Comparison of ENCODE assay signal across 8 cellular contexts in genomic region chr7:149027055-149027454, GRCh38. TPM values are rescaled to one million over a fixed set of nuclear protein-coding genes. Genes with fewer than 3 reads are reported as not detected.
DNase-seq lines count a peak whose midpoint lies in the region; ATAC-seq, FAIRE-seq and TF ChIP-seq lines count a peak whose summit lies in the region.

No MANE protein-coding gene starts in this region.

- H3K4me3 ChIP-seq in ACC112 (ENCODE audit: low read depth, low read length) (peak overlapping the region; percentile 94), HEK293 (ENCODE audit: low read depth, low read length) (peak overlapping the region; percentile 94), GM12878 (peak overlapping the region; percentile 76), mucosa of rectum (ENCODE audit: low read length in 2 of 2) (peak overlapping the region; percentile 82 to 88)

- H2AFZ ChIP-seq in ACC112 (ENCODE audit: low read length, unreplicated experiment): peak overlapping the region; percentile 15
- peak overlapping the region; percentile 26 for H2AFZ ChIP-seq in GM12878 (ENCODE audit: control insufficient read depth, low read depth, low read length)

- POLR2A ChIA-PET in HEK293 (lab: Yijun Ruan, JAX): interaction anchor here (0.6 to 2.8 kb wide), 3 partner anchors 38 to 140 kb away, joined by 4 to 17 read pairs (median 4); no protein-coding TSS in a partner anchor
- POLR2A ChIA-PET in GM12878 (lab: Charles Lee): interaction anchor here (0.6 to 1.8 kb wide), 5 partner anchors 20 to 85 kb away, joined by 3 to 12 read pairs (median 5); no protein-coding TSS in a partner anchor

- H3K4me1 ChIP-seq in ACC112 (ENCODE audit: control insufficient read depth, insufficient read depth, low read length, unreplicated experiment) (peaks cover 12% of the 10 kb centered on the region), HEK293 (ENCODE audit: control insufficient read depth, insufficient read depth, low read length) (no peaks in the 10 kb centered on the region), GM12878 (ENCODE audit: control insufficient read depth, insufficient read depth, low read length) (no peaks in the 10 kb centered on the region), mucosa of rectum (ENCODE audit: control insufficient read depth in 2 of 2, insufficient read depth in 2 of 2, low read length in 2 of 2) (peaks cover 10 to 15% of the 10 kb centered on the region in 2 donors)

- CTCF ChIA-PET in HEK293 (lab: Yijun Ruan, JAX): interaction anchor here (0.6 to 1.7 kb wide), 2 partner anchors 38 to 300 kb away, joined by 4 to 6 read pairs; no protein-coding TSS in a partner anchor
- CTCF ChIA-PET in GM12878 (lab: Yijun Ruan, JAX): interaction anchor here (0.7 to 10.6 kb wide), 5 partner anchors 21 to 120 kb away, joined by 3 to 75 read pairs (median 4); partner anchors contain the start of gene ZNF398

- intact Hi-C loops in GM12878 (cut with micrococcal nuclease; ENCODE audit: unreplicated experiment): loop anchor here (5.0 kb wide), 2 partner anchors 100 to 145 kb away; partner anchors contain the start of genes EZH2 and ZNF425

- SMC1A ChIA-PET in GM12878 (lab: Charles Lee; ENCODE audit: uncharacterized antibody, unreplicated experiment): interaction anchor here (1.2 to 1.4 kb wide), 3 partner anchors 20 to 38 kb away, joined by 4 to 7 read pairs (median 5); no protein-coding TSS in a partner anchor

- no peak for TF ChIP-seq EP300 in GM12878 (IDR thresholded peaks at IDR 0.05; ENCODE audit: borderline replicate concordance in 1 of 2, control insufficient read depth in 1 of 2, low read depth in 2 of 2, low read length in 2 of 2)

- TF ChIP-seq CTCF in HEK293 (tag by site-specific recombination; IDR thresholded peaks at IDR 0.05) (no peak), GM12878 (IDR thresholded peaks at IDR 0.05 in 2 of 3, conservative IDR thresholded peaks at IDR 0.05 in 1 of 3; ENCODE audit: control insufficient read depth in 2 of 3, extremely low read depth in 1 of 3, insufficient read depth in 1 of 3, low read depth in 3 of 3, low read length in 3 of 3) (no peak)

- in situ Hi-C loops in GM12878 (cut with MboI): no loop called here

- FAIRE-seq in GM12878 (lab: Jason Lieb, UNC): no peak

- H3K27ac ChIP-seq in ACC112 (ENCODE audit: low read depth, low read length) (0 out of 2 replicates have a peak overlapping the region, but pooled peaks have one; percentile 51), HEK293 (ENCODE audit: extremely low read depth, low read depth, low read length) (no peak overlapping the region), GM12878 (ENCODE audit: control insufficient read depth, insufficient read depth) (peak overlapping the region; percentile 79), mucosa of rectum (ENCODE audit: low read depth in 2 of 2, low read length in 2 of 2) (peak overlapping the region in 1 of 2 donors; percentile 27)

- ATAC-seq in GM12878 (no peak), GM19452 (IDR thresholded peaks at IDR 0.05; ENCODE audit: unreplicated experiment) (no peak), HG02870 (IDR thresholded peaks at IDR 0.05; ENCODE audit: unreplicated experiment) (no peak), HG03354 (IDR thresholded peaks at IDR 0.05; ENCODE audit: poor library complexity, severe bottlenecking, unreplicated experiment) (no peak)

- no peak for DNase-seq in GM12878 (ENCODE audit: low read depth, low spot score)
- DNase-seq in hippocampal formation (lab: John Stamatoyannopoulos, UW): no peak

- H3K79me2 ChIP-seq in ACC112 (ENCODE audit: control insufficient read depth, insufficient read depth, low read length, unreplicated experiment) (peaks cover 54% of the 10 kb centered on the region), GM12878 (ENCODE audit: control insufficient read depth, insufficient read depth, low read length) (peaks cover 59% of the 10 kb centered on the region)

- under 1% methylated on average over 10 of the region's 10 CpGs for WGBS in GM12878 (ENCODE audit: insufficient coverage, insufficient replicate concordance, low lambda C conversion rate, missing lambda C conversion rate)

- no peaks in the 10 kb centered on the region for H3K27me3 ChIP-seq in ACC112 (ENCODE audit: insufficient read depth, low read length)
- H3K27me3 ChIP-seq in GM12878 (replicated peaks in 1 of 2; ENCODE audit: control insufficient read depth in 2 of 2, insufficient read depth in 2 of 2, low read length in 1 of 2): no peaks in the 10 kb centered on the region
- H3K27me3 ChIP-seq in mucosa of rectum (ENCODE audit: control insufficient read depth in 2 of 2, insufficient read depth in 2 of 2, low read length in 2 of 2): no peaks in the 10 kb centered on the region

- no peaks in the 10 kb centered on the region for H4K20me1 ChIP-seq in GM12878 (ENCODE audit: control insufficient read depth, insufficient read depth)

- BruUV-seq in GM12878 (replicated peaks; lab: Mats Ljungman, UMichigan): TSS peak; percentile 70

- peak overlapping the region; percentile 90 for H3K4me2 ChIP-seq in GM12878 (ENCODE audit: control insufficient read depth, insufficient read depth)

- H3K9ac ChIP-seq in GM12878 (ENCODE audit: control insufficient read depth, insufficient read depth, low read length) (peak overlapping the region; percentile 81), mucosa of rectum (ENCODE audit: low read depth in 1 of 2, low read length in 2 of 2) (peak overlapping the region; percentile 82 to 91)

- H3K9me3 ChIP-seq in HEK293 (ENCODE audit: control insufficient read depth, insufficient read depth, low read depth, low read length) (no peaks in the 10 kb centered on the region), GM12878 (replicated peaks; ENCODE audit: control insufficient read depth, insufficient read depth, low read length) (no peaks in the 10 kb centered on the region), mucosa of rectum (ENCODE audit: control insufficient read depth in 2 of 2, low read length in 2 of 2) (no peaks in the 10 kb centered on the region)

- H3K36me3 ChIP-seq in ACC112 (ENCODE audit: insufficient read depth, low read length) (no peaks in the 10 kb centered on the region), HEK293 (ENCODE audit: control insufficient read depth in 2 of 2, insufficient read depth in 1 of 2, low read length in 2 of 2) (peaks cover 0 to 19% of the 10 kb centered on the region in 2 experiments; a peak in 1 of 3 replicates), GM12878 (ENCODE audit: control insufficient read depth in 2 of 2, insufficient read depth in 2 of 2, low read length in 1 of 2) (no peaks in the 10 kb centered on the region), mucosa of rectum (ENCODE audit: control insufficient read depth in 2 of 2, insufficient read depth in 2 of 2, low read length in 2 of 2) (no peaks in the 10 kb centered on the region)

- TF ChIP-seq POLR2A in GM12878 (IDR thresholded peaks at IDR 0.05; ENCODE audit: low read depth, low read length): no peak

- no peak for TF ChIP-seq RAD21 in GM12878 (IDR thresholded peaks at IDR 0.05; ENCODE audit: insufficient read depth, low read depth, low read length)

- RAD21 ChIA-PET in GM12878 (lab: Charles Lee; ENCODE audit: unreplicated experiment): interaction anchor here (1.2 to 2.3 kb wide), 4 partner anchors 22 to 64 kb away, joined by 3 to 9 read pairs (median 6); no protein-coding TSS in a partner anchor

TF ChIP-seq in HEK293, 187 proteins besides CTCF, POLR2A, EP300 and RAD21:
- TF ChIP-seq ZFHX2 (tag by site-specific recombination; conservative IDR thresholded peaks at IDR 0.05): peak; percentile 19; the same call in 1 of the 2 replicates
- TF ChIP-seq GLIS1 (tag by site-specific recombination; IDR thresholded peaks at IDR 0.05): no peak
- peak; percentile 97 for TF ChIP-seq ZBTB20 (tag by site-specific recombination; IDR thresholded peaks at IDR 0.05)

TF ChIP-seq in GM12878, 131 proteins besides CTCF, POLR2A, EP300 and RAD21 (continues in another document):
- TF ChIP-seq TBL1XR1 (IDR thresholded peaks at IDR 0.05; ENCODE audit: low read depth, low read length) (no peak), SKIL (IDR thresholded peaks at IDR 0.05; ENCODE audit: low read depth, poor library complexity, severe bottlenecking) (peak; percentile 64)

RNA-seq across cellular contexts. Expression of gene PDIA4, which starts 1.2 kb away (rescaled TPM):
- 59.2 and 60.6 TPM in 2 replicates for total RNA-seq in GM12878 (2013; cell fraction: nucleolus; rRNA removed)
- 118 and 123 TPM in 2 replicates for total RNA-seq in GM12878 (2014; rRNA removed)
- 75.7 and 86.8 TPM in 2 replicates for total RNA-seq in GM12878 (2014; rRNA removed; fragmentation: Illumina TruSeq; extraction: Trizol)
- 119 and 134 TPM in 2 replicates for total RNA-seq in GM12878 (2021)
- 69.3 TPM for polyA plus RNA-seq in GM12878 (2011; ENCODE audit: low read depth)
- polyA plus RNA-seq in GM12878 (2011; rRNA removed): 77.6 and 81.6 TPM in 2 replicates
- 82.9 and 84.8 TPM in 2 replicates for polyA plus RNA-seq in GM12878 (2011; cell fraction: cytosol; rRNA removed)
- polyA plus RNA-seq in GM12878 (2011; cell fraction: nucleus; rRNA removed): 86.6 and 98.4 TPM in 2 replicates
- polyA plus RNA-seq in GM12878 (2012): 93.6 and 96.1 TPM in 2 replicates
- polyA plus RNA-seq in GM12878 (2014; fragmentation: Illumina TruSeq; extraction: Trizol): 79.4 and 104 TPM in 2 replicates
- polyA plus RNA-seq in GM12878 (2014; fragmentation: Nextera tagmentation; extraction: Ambion mirVana): 10 to 100 TPM in 1 of 2 experiments, 1 to 10 TPM in 1; 7.1 to 13.4 TPM
- 108 and 115 TPM in 2 replicates for polyA plus RNA-seq in GM12878 (2014; rRNA removed)
- 100 to 1,000 TPM; 284 to 306 TPM for polyA plus RNA-seq in GM12878 (2016; fragmentation: Nextera tagmentation; extraction: Ambion mirVana)
- polyA minus RNA-seq in GM12878 (2011; rRNA and poly(A)+ RNA removed): 64.5 and 84.4 TPM in 2 replicates
- 30.6 and 42.5 TPM in 2 replicates for polyA minus RNA-seq in GM12878 (2011; cell fraction: cytosol; rRNA and poly(A)+ RNA removed)
- 15.8 and 22.5 TPM in 2 replicates for polyA minus RNA-seq in GM12878 (2011; cell fraction: nucleus; rRNA and poly(A)+ RNA removed)
